Comparison of ENCODE assay signal across 1 cellular context in the genomic region with DNA sequence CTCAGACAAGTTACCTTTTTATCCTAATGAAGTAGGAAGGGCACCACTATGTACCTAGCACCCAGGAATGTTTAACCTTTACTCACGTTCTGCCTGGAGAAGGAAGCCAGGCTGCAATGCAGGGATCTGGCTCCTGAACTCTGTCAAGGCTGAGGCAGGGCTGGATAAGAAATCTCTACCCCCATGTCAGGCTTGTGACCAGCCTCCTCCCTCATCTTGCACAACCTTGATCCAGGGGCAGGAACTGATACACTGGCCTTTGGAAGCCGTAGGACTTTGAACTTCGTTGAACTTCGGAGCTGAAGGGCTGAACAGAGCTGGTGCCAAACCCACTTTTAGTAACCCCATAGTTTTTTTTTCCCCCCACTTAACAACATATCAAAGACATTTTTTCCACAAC.
TF ChIP-seq lines count a peak whose summit lies in the region.

No MANE protein-coding gene starts in this region.

TF ChIP-seq in H1, 55 proteins besides CTCF, POLR2A, EP300 and RAD21:
- TF ChIP-seq HDAC2 (IDR thresholded peaks at IDR 0.05; ENCODE audit: borderline replicate concordance in 1 of 2, low read depth in 2 of 2, low read length in 2 of 2) (no peak), SIRT6 (IDR thresholded peaks at IDR 0.05; ENCODE audit: low read length) (no peak), KDM5A (IDR thresholded peaks at IDR 0.05; ENCODE audit: low read length) (no peak), RBBP5 (IDR thresholded peaks at IDR 0.05; ENCODE audit: borderline replicate concordance, low read depth, low read length) (no peak), CHD1 (IDR thresholded peaks at IDR 0.05; ENCODE audit: low read depth, low read length) (no peak)
TF ChIP-seq in H1: peak in this region for 0.
